ENCODE assay signal across 12 cellular contexts in genomic region chr11:68077617-68078592, GRCh38. TPM values are rescaled to one million over a fixed set of nuclear protein-coding genes. Genes with fewer than 3 reads are reported as not detected.
DNase-seq lines count a peak whose midpoint lies in the region; ATAC-seq and TF ChIP-seq lines count a peak whose summit lies in the region.
"Had no signal": no experiment of that assay in that cellular context is flagged by ENCODE, and none has a peak within 500 bp of the region (broad histone marks: within the 10 kb centered on the region; RNA-seq: fewer than 3 reads in every experiment).

No MANE protein-coding gene starts in this region.

- CTCF ChIA-PET in OCI-LY7 (lab: Charles Lee; ENCODE audit: unreplicated experiment) = no interaction called here

- ATAC-seq in right cardiac atrium = peak; percentile 29 to 61
- ATAC-seq in GM18858 (IDR thresholded peaks at IDR 0.05; ENCODE audit: unreplicated experiment) = no peak

- no peak overlapping the region for H3K9ac ChIP-seq in Karpas-422 (ENCODE audit: low read length)

- no TSS peak for BruUV-seq in OCI-LY7 (replicated peaks; lab: Mats Ljungman, UMichigan)

- H3K79me2 ChIP-seq in Karpas-422 (ENCODE audit: low read length) = peaks cover 64% of the 10 kb centered on the region
- H3K79me2 ChIP-seq in OCI-LY7 (ENCODE audit: insufficient read depth, low read depth, low read length) = no peaks in the 10 kb centered on the region

- H3K36me3 ChIP-seq in cardiac muscle cell (peaks cover 24% of the 10 kb centered on the region), right atrium auricular region (peaks cover 18% of the 10 kb centered on the region), Karpas-422 (ENCODE audit: insufficient read depth, low read length) (peaks cover 15% of the 10 kb centered on the region), OCI-LY7 (ENCODE audit: insufficient read depth, low read length) (peaks cover 25% of the 10 kb centered on the region)

- no peaks in the 10 kb centered on the region for H3K9me2 ChIP-seq in Karpas-422 (replicated peaks; ENCODE audit: insufficient read depth, low read length)
- no peaks in the 10 kb centered on the region for H3K9me2 ChIP-seq in OCI-LY7 (ENCODE audit: insufficient read depth, low read length)

- peak overlapping the region; percentile 25 for H3K27ac ChIP-seq in cardiac muscle cell
- H3K27ac ChIP-seq in right atrium auricular region = no peak overlapping the region
- peak overlapping the region; percentile 48 for H3K27ac ChIP-seq in Karpas-422 (ENCODE audit: low read length)
- H3K27ac ChIP-seq in right cardiac atrium (ENCODE audit: low read length) = no peak overlapping the region
- H3K27ac ChIP-seq in OCI-LY7 (ENCODE audit: low read depth, low read length, poor library complexity, severe bottlenecking) = no peak overlapping the region
- H3K27ac ChIP-seq: hepatocyte, testis had no signal

- 70% methylated on average over 8 of the region's 8 CpGs for WGBS in right cardiac atrium

- DNase-seq in cardiac muscle cell (ENCODE audit: low read depth in 1 of 2, low spot score in 1 of 2) = no peak
- no peak for DNase-seq in right atrium auricular region (ENCODE audit: low spot score)
- no peak for DNase-seq in Karpas-422
- DNase-seq in right cardiac atrium = no peak
- no peak for DNase-seq in cortex of kidney (lab: John Stamatoyannopoulos, UW)
- no peak for DNase-seq in OCI-LY7 (ENCODE audit: low spot score)
- DNase-seq in putamen (ENCODE audit: low spot score) = no peak
- DNase-seq: HCEC 1CT, Kasumi-1, testis had no signal

- H2AFZ ChIP-seq in Karpas-422 (ENCODE audit: low read length) (no peak overlapping the region), OCI-LY7 (ENCODE audit: low read length) (no peak overlapping the region)
- H2AFZ ChIP-seq: hepatocyte had no signal

- POLR2A ChIA-PET in OCI-LY7 (lab: Charles Lee) = no interaction called here

- H3K4me2 ChIP-seq in Karpas-422 (ENCODE audit: low read depth, low read length, poor library complexity, severe bottlenecking) (no peak overlapping the region), OCI-LY7 (ENCODE audit: low read length) (no peak overlapping the region)
- H3K4me2 ChIP-seq: hepatocyte had no signal

- 0 out of 2 replicates have a peak, but pooled peaks cover 4% of the 10 kb centered on the region for H4K20me1 ChIP-seq in Karpas-422 (ENCODE audit: insufficient read depth, low read depth, low read length)
- no peaks in the 10 kb centered on the region for H4K20me1 ChIP-seq in OCI-LY7 (ENCODE audit: insufficient read depth, low read length)

- H3K9me3 ChIP-seq in cardiac muscle cell (ENCODE audit: low read depth) (no peaks in the 10 kb centered on the region), right atrium auricular region (no peaks in the 10 kb centered on the region), Karpas-422 (ENCODE audit: low read length) (no peaks in the 10 kb centered on the region), right cardiac atrium (ENCODE audit: control insufficient read depth, low read length) (no peaks in the 10 kb centered on the region), OCI-LY7 (ENCODE audit: low read length) (no peaks in the 10 kb centered on the region)
- H3K9me3 ChIP-seq: testis had no signal

- intact Hi-C loops in right cardiac atrium (cut with DNase I) = no loop called here
- intact Hi-C loops in OCI-LY7 (cut with micrococcal nuclease; ENCODE audit: unreplicated experiment) = loop anchor here (5.0 kb wide), 1 partner anchor 129 kb away; no protein-coding TSS in a partner anchor

- H3K4me3 ChIP-seq in cardiac muscle cell (no peak overlapping the region), right atrium auricular region (no peak overlapping the region), Karpas-422 (ENCODE audit: low read length) (no peak overlapping the region), right cardiac atrium (ENCODE audit: low read length) (no peak overlapping the region), OCI-LY7 (ENCODE audit: low read depth, low read length, poor library complexity, severe bottlenecking) (no peak overlapping the region)
- H3K4me3 ChIP-seq: hepatocyte, testis had no signal

- no peaks in the 10 kb centered on the region for H3K4me1 ChIP-seq in cardiac muscle cell (ENCODE audit: low read depth)
- H3K4me1 ChIP-seq in right atrium auricular region = peaks cover 0 to 7% of the 10 kb centered on the region in 2 donors
- H3K4me1 ChIP-seq in Karpas-422 (ENCODE audit: low read length) = peaks cover 12% of the 10 kb centered on the region
- peaks cover 8% of the 10 kb centered on the region for H3K4me1 ChIP-seq in right cardiac atrium (ENCODE audit: control insufficient read depth, insufficient read depth, low read length)
- H3K4me1 ChIP-seq in OCI-LY7 (ENCODE audit: insufficient read depth, low read length, poor library complexity, severe bottlenecking) = no peaks in the 10 kb centered on the region
- H3K4me1 ChIP-seq: testis had no signal

- H3K27me3 ChIP-seq in cardiac muscle cell = no peaks in the 10 kb centered on the region
- no peaks in the 10 kb centered on the region for H3K27me3 ChIP-seq in right atrium auricular region
- no peaks in the 10 kb centered on the region for H3K27me3 ChIP-seq in Karpas-422 (ENCODE audit: low read length)
- H3K27me3 ChIP-seq in right cardiac atrium (ENCODE audit: control insufficient read depth, insufficient read depth) = no peaks in the 10 kb centered on the region
- H3K27me3 ChIP-seq: hepatocyte, testis had no signal

- TF ChIP-seq CTCF in cardiac muscle cell (IDR thresholded peaks at IDR 0.05; ENCODE audit: low read depth, low read length) (no peak), right atrium auricular region (IDR thresholded peaks at IDR 0.05) (no peak), OCI-LY7 (conservative IDR thresholded peaks at IDR 0.05; ENCODE audit: low read length) (no peak)

RNA-seq across cellular contexts. Expression of gene TCIRG1, which starts 39.1 kb away (rescaled TPM):
- total RNA-seq in cardiac muscle cell (35.4 and 55.8 TPM in 2 replicates), right atrium auricular region (10 to 100 TPM; 19.2 to 50.7 TPM), right cardiac atrium (10 to 100 TPM; 23.4 to 40.2 (median 36.6) TPM), OCI-LY7 (2022) (201 and 204 TPM in 2 replicates)
- polyA plus RNA-seq in cardiac muscle cell (19.4 and 47.5 TPM in 2 replicates), right cardiac atrium (38.3 TPM)
- total RNA-seq in Karpas-422 (2014; rRNA removed; shearing (Covaris generic); ENCODE audit: low replicate concordance) = 47.7 and 82.3 TPM in 2 replicates
- total RNA-seq in OCI-LY7 (2014; rRNA removed; shearing (Covaris generic)) = 148 and 199 TPM in 2 replicates

RNA-seq across cellular contexts. Expression of gene CHKA, which starts 43.3 kb away (rescaled TPM):
- total RNA-seq in cardiac muscle cell (49.2 and 143 TPM in 2 replicates), right atrium auricular region (10 to 100 TPM in 1 of 2 donors, 1 to 10 TPM in 1; 6.1 to 10.3 TPM), right cardiac atrium (10 to 100 TPM in 2 of 4 donors, 1 to 10 TPM in 2; 8.7 to 11.1 (median 9.7) TPM), OCI-LY7 (2022) (44.4 and 47.2 TPM in 2 replicates)
- polyA plus RNA-seq in cardiac muscle cell (37.6 and 41.3 TPM in 2 replicates), right cardiac atrium (10.9 TPM)
- 35.8 and 51.3 TPM in 2 replicates for total RNA-seq in Karpas-422 (2014; rRNA removed; shearing (Covaris generic); ENCODE audit: low replicate concordance)
- total RNA-seq in OCI-LY7 (2014; rRNA removed; shearing (Covaris generic)) = 36.1 and 38.9 TPM in 2 replicates

RNA-seq across cellular contexts. Expression of gene NDUFS8, which starts 47.4 kb away (rescaled TPM):
- total RNA-seq in cardiac muscle cell (330 and 471 TPM in 2 replicates), right atrium auricular region (100 to 1,000 TPM; 436 to 568 TPM), right cardiac atrium (100 to 1,000 TPM; 334 to 454 (median 391) TPM), OCI-LY7 (2022) (126 and 132 TPM in 2 replicates)
- polyA plus RNA-seq in cardiac muscle cell (473 and 540 TPM in 2 replicates), right cardiac atrium (642 TPM)
- 159 and 231 TPM in 2 replicates for total RNA-seq in Karpas-422 (2014; rRNA removed; shearing (Covaris generic); ENCODE audit: low replicate concordance)
- total RNA-seq in OCI-LY7 (2014; rRNA removed; shearing (Covaris generic)) = 152 and 173 TPM in 2 replicates

Comparison
In these comparisons a context has a peak if more than half of its experiments do, and no peak if none do; other contexts are left out.
1. H3K27ac ChIP-seq: peak in cardiac muscle cell (single experiment) and Karpas-422 (single experiment); none in right atrium auricular region (0 of 2), right cardiac atrium (single experiment) and OCI-LY7 (single experiment).